Comparison of ENCODE assay signal across 11 cellular contexts in genomic region chr2:130380096-130380934, GRCh38. TPM values are rescaled to one million over a fixed set of nuclear protein-coding genes. Genes with fewer than 3 reads are reported as not detected.
DNase-seq lines count a peak whose midpoint lies in the region; ATAC-seq and TF ChIP-seq lines count a peak whose summit lies in the region.
"Had no signal": no experiment of that assay in that cellular context is flagged by ENCODE, and none has a peak within 500 bp of the region (broad histone marks: within the 10 kb centered on the region; RNA-seq: fewer than 3 reads in every experiment).

No MANE protein-coding gene starts in this region.

- no peak overlapping the region for H3K4me3 ChIP-seq in left ventricle myocardium inferior
- no peak overlapping the region for H3K4me3 ChIP-seq in mucosa of descending colon
- H3K4me3 ChIP-seq: gastroesophageal sphincter had no signal

- no peaks in the 10 kb centered on the region for H3K27me3 Mint-ChIP-seq in T-helper 2 cell treated with Interferon-gamma antibody and Interleukin-4, amounts not matched to agents 5 μg/mL and 100 μg/mL, for 36 hours (ENCODE audit: low read depth)

- ATAC-seq in Right ventricle myocardium inferior = no peak
- no peak for ATAC-seq in mucosa of descending colon
- ATAC-seq: gastroesophageal sphincter had no signal

- H3K36me3 ChIP-seq in left ventricle myocardium inferior (peaks cover 7% of the 10 kb centered on the region), mucosa of descending colon (ENCODE audit: low read depth) (no peaks in the 10 kb centered on the region)

- no peak for TF ChIP-seq POLR2A in erythroblast (IDR thresholded peaks at IDR 0.05; ENCODE audit: low read length)

- peaks cover 42% of the 10 kb centered on the region for H3K4me1 Mint-ChIP-seq in T-helper 2 cell treated with Interferon-gamma antibody and Interleukin-4, amounts not matched to agents 5 μg/mL and 100 μg/mL, for 36 hours (ENCODE audit: low read depth)

- intact Hi-C loops in left ventricle myocardium inferior (cut with micrococcal nuclease) (no loop called here), Right ventricle myocardium inferior (cut with DNase I) (no loop called here), mucosa of descending colon (cut with DNase I, micrococcal nuclease) (no loop called here)

- TF ChIP-seq CTCF in left ventricle myocardium inferior (IDR thresholded peaks at IDR 0.05; ENCODE audit: borderline replicate concordance) = no peak
- no peak for TF ChIP-seq CTCF in mucosa of descending colon (IDR thresholded peaks at IDR 0.05)

- H3K4me3 Mint-ChIP-seq in T-helper 2 cell treated with Interferon-gamma antibody and Interleukin-4, amounts not matched to agents 5 μg/mL and 100 μg/mL, for 36 hours = peak overlapping the region; percentile 55

- H3K9me3 ChIP-seq in left ventricle myocardium inferior (replicated peaks) (no peaks in the 10 kb centered on the region), mucosa of descending colon (no peaks in the 10 kb centered on the region)
- H3K9me3 ChIP-seq: gastroesophageal sphincter had no signal

- H3K27me3 ChIP-seq in left ventricle myocardium inferior (ENCODE audit: low read depth) = no peaks in the 10 kb centered on the region
- H3K27me3 ChIP-seq: gastroesophageal sphincter had no signal

- DNase-seq in left ventricle myocardium inferior = no peak
- DNase-seq in Right ventricle myocardium inferior (ENCODE audit: missing footprints) = no peak
- peak; percentile 41 for DNase-seq in T-helper 2 cell treated with Interferon-gamma antibody and Interleukin-4, amounts not matched to agents 5 μg/mL and 100 μg/mL, for 36 hours (ENCODE audit: low spot score)
- DNase-seq in erythroblast (lab: John Stamatoyannopoulos, UW) = peak; percentile 17 to 42
- DNase-seq in occipital lobe (lab: John Stamatoyannopoulos, UW) = no peak
- no peak for DNase-seq in NCI-H446 (lab: John Stamatoyannopoulos, UW)
- no peak for DNase-seq in globus pallidus (ENCODE audit: low spot score)
- DNase-seq in mucosa of descending colon = no peak
- DNase-seq: stimulated activated CD4-positive, alpha-beta T cell treated with anti-CD3 and anti-CD28 coated beads, Interleukin-2, amount 100 ng/mL, for 48 hours; stimulated activated naive CD4-positive, alpha-beta T cell had no signal

- H3K27ac ChIP-seq in left ventricle myocardium inferior (replicated peaks) = peak overlapping the region; percentile 35
- H3K27ac ChIP-seq: gastroesophageal sphincter had no signal

- no peak overlapping the region for H3K27ac Mint-ChIP-seq in T-helper 2 cell treated with Interferon-gamma antibody and Interleukin-4, amounts not matched to agents 5 μg/mL and 100 μg/mL, for 36 hours

- peaks cover 3% of the 10 kb centered on the region for H3K9me3 Mint-ChIP-seq in T-helper 2 cell treated with Interferon-gamma antibody and Interleukin-4, amounts not matched to agents 5 μg/mL and 100 μg/mL, for 36 hours

- H3K4me1 ChIP-seq in left ventricle myocardium inferior (peaks cover 22% of the 10 kb centered on the region), mucosa of descending colon (ENCODE audit: low read depth) (no peaks in the 10 kb centered on the region)
- H3K4me1 ChIP-seq: gastroesophageal sphincter had no signal

- peaks cover 60% of the 10 kb centered on the region for H3K36me3 Mint-ChIP-seq in T-helper 2 cell treated with Interferon-gamma antibody and Interleukin-4, amounts not matched to agents 5 μg/mL and 100 μg/mL, for 36 hours (ENCODE audit: low read depth)

RNA-seq across cellular contexts. Expression of gene PTPN18, which starts 24.5 kb away (rescaled TPM):
- total RNA-seq in left ventricle myocardium inferior (13.9 TPM), Right ventricle myocardium inferior (16.9 TPM), occipital lobe (16.7 TPM), mucosa of descending colon (100 to 1,000 TPM; 115 to 197 (median 120) TPM)

RNA-seq across cellular contexts. Expression of gene IMP4, which starts 37.6 kb away (rescaled TPM):
- total RNA-seq in left ventricle myocardium inferior (57.2 TPM), Right ventricle myocardium inferior (63.7 TPM), occipital lobe (36.7 TPM), mucosa of descending colon (10 to 100 TPM; 52.7 to 70.4 (median 56.0) TPM)

Comparison
In these comparisons a context has a peak if more than half of its experiments do, and no peak if none do; other contexts are left out.
1. DNase-seq: peak in T-helper 2 cell treated with Interferon-gamma antibody and Interleukin-4, amounts not matched to agents 5 μg/mL and 100 μg/mL, for 36 hours (single experiment) and erythroblast (2 of 2); none in left ventricle myocardium inferior (single experiment), Right ventricle myocardium inferior (single experiment), occipital lobe (single experiment), NCI-H446 (0 of 2), globus pallidus (single experiment) and mucosa of descending colon (0 of 3).